13 cellular contexts compared by ENCODE assay signal in the genomic region with DNA sequence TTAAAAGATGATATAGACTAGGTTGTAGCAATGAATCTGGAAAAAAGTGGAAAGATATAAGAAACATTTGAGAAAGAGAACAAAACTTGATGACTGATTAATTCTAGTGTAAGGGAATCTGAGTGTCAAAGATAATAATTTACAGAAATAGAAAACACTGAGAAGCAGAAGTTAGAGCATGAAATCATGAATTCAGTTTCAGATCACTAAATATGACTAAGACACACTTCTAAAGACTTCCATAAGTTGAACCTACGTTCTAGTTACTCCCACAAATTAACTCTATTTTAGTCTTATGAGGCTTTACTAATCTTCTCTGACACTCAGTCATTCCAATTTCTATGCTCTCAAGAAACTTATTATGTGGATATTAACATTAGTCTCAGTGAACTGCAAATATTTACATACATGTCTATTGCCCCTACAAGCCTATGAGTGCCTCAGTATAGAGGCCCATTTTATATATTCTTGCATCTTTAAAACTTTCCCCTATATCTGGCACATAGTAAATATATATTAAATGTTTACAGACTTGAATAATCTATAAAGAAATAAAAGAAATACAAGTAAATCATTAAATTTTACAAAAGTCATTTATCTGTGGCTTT. TPM values are rescaled to one million over a fixed set of nuclear protein-coding genes. Genes with fewer than 3 reads are reported as not detected.
DNase-seq lines count a peak whose midpoint lies in the region; ATAC-seq and FAIRE-seq lines count a peak whose summit lies in the region.
"Had no signal": no experiment of that assay in that cellular context is flagged by ENCODE, and none has a peak within 500 bp of the region (broad histone marks: within the 10 kb centered on the region; RNA-seq: fewer than 3 reads in every experiment).

No MANE protein-coding gene starts in this region.

- no peak for FAIRE-seq in HTR-8/SVneo (lab: Jason Lieb, UNC)

- H3K36me3 Mint-ChIP-seq in dendritic cell treated with granulocyte-macrophage colony-stimulating factor and Interleukin-4, amounts not matched to agents 40 ng/mL and 50 ng/mL, for 4 days (ENCODE audit: low read depth), result peaks cover 84% of the 10 kb centered on the region
- H3K36me3 Mint-ChIP-seq in activated T-helper 1 cell treated with anti-CD3 and anti-CD28 coated beads, Interleukin-12 subunit alpha, Interleukin-12 subunit beta, Interleukin-2, Interleukin-4 antibody, amounts not matched to agents 30 ng/mL and 10 ng/mL and 1 ng/mL, durations not matched to agents 14 hours and 24 hours and 36 hours (ENCODE audit: low read depth), result peaks cover 30% of the 10 kb centered on the region

- H3K4me3 Mint-ChIP-seq in dendritic cell treated with granulocyte-macrophage colony-stimulating factor and Interleukin-4, amounts not matched to agents 40 ng/mL and 50 ng/mL, for 4 days, result no peak overlapping the region
- H3K4me3 Mint-ChIP-seq in activated T-helper 1 cell treated with anti-CD3 and anti-CD28 coated beads, Interleukin-12 subunit alpha, Interleukin-12 subunit beta, Interleukin-2, Interleukin-4 antibody, amounts not matched to agents 30 ng/mL and 10 ng/mL and 1 ng/mL, durations not matched to agents 14 hours and 24 hours and 36 hours, result no peak overlapping the region

- H3K27ac ChIP-seq in substantia nigra (ENCODE audit: low read depth, low read length, poor library complexity, severe bottlenecking), result no peak overlapping the region
- H3K27ac ChIP-seq: thoracic aorta had no signal

- H3K27me3 Mint-ChIP-seq in dendritic cell treated with granulocyte-macrophage colony-stimulating factor and Interleukin-4, amounts not matched to agents 40 ng/mL and 50 ng/mL, for 4 days, result no peaks in the 10 kb centered on the region
- no peaks in the 10 kb centered on the region for H3K27me3 Mint-ChIP-seq in activated T-helper 1 cell treated with anti-CD3 and anti-CD28 coated beads, Interleukin-12 subunit alpha, Interleukin-12 subunit beta, Interleukin-2, Interleukin-4 antibody, amounts not matched to agents 30 ng/mL and 10 ng/mL and 1 ng/mL, durations not matched to agents 14 hours and 24 hours and 36 hours (ENCODE audit: insufficient read depth)

- peak; percentile 98 for ATAC-seq in GM18870 (IDR thresholded peaks at IDR 0.05; ENCODE audit: unreplicated experiment)
- ATAC-seq in GM21576 (IDR thresholded peaks at IDR 0.05; ENCODE audit: unreplicated experiment), result peak; percentile 94
- ATAC-seq in HG03159 (IDR thresholded peaks at IDR 0.05; ENCODE audit: unreplicated experiment), result peak; percentile 97
- ATAC-seq: left cardiac atrium had no signal

- H3K4me1 Mint-ChIP-seq in dendritic cell treated with granulocyte-macrophage colony-stimulating factor and Interleukin-4, amounts not matched to agents 40 ng/mL and 50 ng/mL, for 4 days (ENCODE audit: low read depth), result peaks cover 18% of the 10 kb centered on the region
- no peaks in the 10 kb centered on the region for H3K4me1 Mint-ChIP-seq in activated T-helper 1 cell treated with anti-CD3 and anti-CD28 coated beads, Interleukin-12 subunit alpha, Interleukin-12 subunit beta, Interleukin-2, Interleukin-4 antibody, amounts not matched to agents 30 ng/mL and 10 ng/mL and 1 ng/mL, durations not matched to agents 14 hours and 24 hours and 36 hours (ENCODE audit: low read depth)

- DNase-seq in NCI-H345 treated with DMSO at 0.1 percent for 48 hours (lab: John Stamatoyannopoulos, UW; ENCODE audit: unreplicated experiment) (no peak), HTR-8/SVneo (ENCODE audit: insufficient read length, low spot score) (no peak), substantia nigra (lab: John Stamatoyannopoulos, UW) (no peak)
- no peak for DNase-seq in activated T-helper 1 cell treated with anti-CD3 and anti-CD28 coated beads, Interleukin-12 subunit alpha, Interleukin-12 subunit beta, Interleukin-2, Interleukin-4 antibody, amounts not matched to agents 30 ng/mL and 10 ng/mL and 1 ng/mL, durations not matched to agents 14 hours and 24 hours and 36 hours (ENCODE audit: low spot score)
- DNase-seq: activated CD8-positive, alpha-beta memory T cell treated with anti-CD3 and anti-CD28 coated beads for 24 hours; DMS79 treated with DMSO at 0.1 percent for 48 hours; H7; left cardiac atrium had no signal

- no peaks in the 10 kb centered on the region for H3K9me3 Mint-ChIP-seq in dendritic cell treated with granulocyte-macrophage colony-stimulating factor and Interleukin-4, amounts not matched to agents 40 ng/mL and 50 ng/mL, for 4 days
- no peaks in the 10 kb centered on the region for H3K9me3 Mint-ChIP-seq in activated T-helper 1 cell treated with anti-CD3 and anti-CD28 coated beads, Interleukin-12 subunit alpha, Interleukin-12 subunit beta, Interleukin-2, Interleukin-4 antibody, amounts not matched to agents 30 ng/mL and 10 ng/mL and 1 ng/mL, durations not matched to agents 14 hours and 24 hours and 36 hours

- H3K27ac Mint-ChIP-seq in dendritic cell treated with granulocyte-macrophage colony-stimulating factor and Interleukin-4, amounts not matched to agents 40 ng/mL and 50 ng/mL, for 4 days, result peak overlapping the region; percentile 79
- no peak overlapping the region for H3K27ac Mint-ChIP-seq in activated T-helper 1 cell treated with anti-CD3 and anti-CD28 coated beads, Interleukin-12 subunit alpha, Interleukin-12 subunit beta, Interleukin-2, Interleukin-4 antibody, amounts not matched to agents 30 ng/mL and 10 ng/mL and 1 ng/mL, durations not matched to agents 14 hours and 24 hours and 36 hours

- intact Hi-C loops in dendritic cell treated with granulocyte-macrophage colony-stimulating factor and Interleukin-4, amounts not matched to agents 40 ng/mL and 50 ng/mL, for 4 days (cut with micrococcal nuclease), result no loop called here
- intact Hi-C loops in activated T-helper 1 cell treated with anti-CD3 and anti-CD28 coated beads, Interleukin-12 subunit alpha, Interleukin-12 subunit beta, Interleukin-2, Interleukin-4 antibody, amounts not matched to agents 30 ng/mL and 10 ng/mL and 1 ng/mL, durations not matched to agents 14 hours and 24 hours and 36 hours (cut with micrococcal nuclease), result no loop called here

RNA-seq across cellular contexts. Expression of a gene that starts 30.4 kb away (rescaled TPM):
- 36.1 and 39.8 TPM in 2 replicates for total RNA-seq in activated T-helper 1 cell treated with anti-CD3 and anti-CD28 coated beads, Interleukin-12 subunit alpha, Interleukin-12 subunit beta, Interleukin-2, Interleukin-4 antibody, amounts not matched to agents 30 ng/mL and 10 ng/mL and 1 ng/mL, durations not matched to agents 14 hours and 24 hours and 36 hours
